29 cellular contexts compared by ENCODE assay signal in the genomic region with DNA sequence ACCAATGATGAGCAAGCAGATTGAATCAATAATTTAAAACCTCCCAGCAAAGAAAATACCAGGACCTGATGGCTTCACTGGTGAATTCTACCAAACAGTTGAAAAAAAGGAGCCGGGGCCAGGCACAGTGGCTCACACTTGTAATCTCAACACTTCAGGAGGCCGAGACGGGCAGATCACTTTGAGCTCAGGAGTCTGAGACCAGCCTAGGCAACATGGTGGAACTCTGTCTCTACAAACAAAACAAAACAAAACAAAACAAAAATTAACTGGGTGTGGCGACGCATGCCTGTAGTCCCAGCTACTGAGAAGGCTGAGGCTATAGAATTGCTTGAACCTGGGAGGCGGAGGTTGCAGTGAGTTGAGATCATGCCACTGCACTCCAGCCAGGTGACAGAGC. TPM values are rescaled to one million over a fixed set of nuclear protein-coding genes. Genes with fewer than 3 reads are reported as not detected.
"Had no signal": no experiment of that assay in that cellular context is flagged by ENCODE, and none has a peak within 500 bp of the region (broad histone marks: within the 10 kb centered on the region; RNA-seq: fewer than 3 reads in every experiment).

No MANE protein-coding gene starts in this region.

- H3K27ac Mint-ChIP-seq: endodermal cell; nephron progenitor cell; stimulated activated effector memory CD8-positive, alpha-beta T cell treated with anti-CD3 and anti-CD28 coated beads, Interleukin-12 subunit alpha, Interleukin-12 subunit beta, amount 100 ng/mL, for 72 hours; type B pancreatic cell had no signal

- H3K4me1 Mint-ChIP-seq: endodermal cell; naive thymus-derived CD8-positive, alpha-beta T cell; nephron progenitor cell; stimulated activated effector memory CD8-positive, alpha-beta T cell treated with anti-CD3 and anti-CD28 coated beads, Interleukin-12 subunit alpha, Interleukin-12 subunit beta, amount 100 ng/mL, for 72 hours had no signal

- DNase-seq: dorsolateral prefrontal cortex; effector CD4-positive, alpha-beta T cell; endodermal cell; foreskin fibroblast; gastrocnemius medialis; kidney; left lung; naive thymus-derived CD8-positive, alpha-beta T cell; nephron progenitor cell; nucleus accumbens; stimulated activated CD4-positive, alpha-beta T cell treated with anti-CD3 and anti-CD28 coated beads, Interleukin-2, amount 100 ng/mL, for 24 hours; stimulated activated CD4-positive, alpha-beta T cell treated with anti-CD3 and anti-CD28 coated beads, Interleukin-4, amount 100 ng/mL, for 24 hours; stimulated activated naive CD4-positive, alpha-beta T cell treated with Interleukin-2 at 50 U/mL for 16 hours; stomach had no signal

- H3K4me3 ChIP-seq: dorsolateral prefrontal cortex, gastrocnemius medialis, left lung, prostate gland, right atrium auricular region, stomach, thyroid gland had no signal

- H3K27me3 ChIP-seq: gastrocnemius medialis, right atrium auricular region, thyroid gland had no signal

- H3K36me3 ChIP-seq: gastrocnemius medialis, left lung, prostate gland, right atrium auricular region, stomach, thyroid gland had no signal

- H3K9me3 Mint-ChIP-seq: endodermal cell; naive thymus-derived CD8-positive, alpha-beta T cell; nephron progenitor cell; stimulated activated effector memory CD8-positive, alpha-beta T cell treated with anti-CD3 and anti-CD28 coated beads, Interleukin-12 subunit alpha, Interleukin-12 subunit beta, amount 100 ng/mL, for 72 hours; type B pancreatic cell had no signal

- H3K4me1 ChIP-seq: gastrocnemius medialis, left lung, prostate gland, right atrium auricular region, stomach, thyroid gland had no signal

- H3K9me3 ChIP-seq: gastrocnemius medialis, left lung, prostate gland, right atrium auricular region, stomach, thyroid gland had no signal

- H3K27ac ChIP-seq: dorsolateral prefrontal cortex, epithelial cell of prostate, gastrocnemius medialis, left lung, prostate gland, right atrium auricular region, stomach, thyroid gland had no signal

- H3K36me3 Mint-ChIP-seq: naive thymus-derived CD8-positive, alpha-beta T cell; stimulated activated effector memory CD8-positive, alpha-beta T cell treated with anti-CD3 and anti-CD28 coated beads, Interleukin-12 subunit alpha, Interleukin-12 subunit beta, amount 100 ng/mL, for 72 hours; type B pancreatic cell had no signal

- H3K4me3 Mint-ChIP-seq: endodermal cell; naive thymus-derived CD8-positive, alpha-beta T cell; nephron progenitor cell; stimulated activated effector memory CD8-positive, alpha-beta T cell treated with anti-CD3 and anti-CD28 coated beads, Interleukin-12 subunit alpha, Interleukin-12 subunit beta, amount 100 ng/mL, for 72 hours; type B pancreatic cell had no signal

RNA-seq across cellular contexts. Expression of gene TROAP, which starts 13.7 kb away (rescaled TPM):
- total RNA-seq: mesenteric fat pad had no signal

RNA-seq across cellular contexts. Expression of gene PRPH, which starts 14.4 kb away (rescaled TPM):
- total RNA-seq: gastrocnemius medialis; glomerular endothelial cell; lung microvascular endothelial cell; myocyte; naive thymus-derived CD8-positive, alpha-beta T cell; osteocyte had no signal
- polyA plus RNA-seq: naive thymus-derived CD8-positive, alpha-beta T cell had no signal

RNA-seq across cellular contexts. Expression of gene C1QL4, which starts 27.6 kb away (rescaled TPM):
- total RNA-seq: esophagus mucosa; gastrocnemius medialis; glomerular endothelial cell; left lung; lung microvascular endothelial cell; mesenteric fat pad; naive thymus-derived CD8-positive, alpha-beta T cell; osteocyte; right atrium auricular region; sciatic nerve; skeletal muscle tissue; stomach; subcutaneous adipose tissue had no signal
- polyA plus RNA-seq: naive thymus-derived CD8-positive, alpha-beta T cell; stomach had no signal

RNA-seq across cellular contexts. Expression of gene DNAJC22, which starts 37.3 kb away (rescaled TPM):
- total RNA-seq: mesenteric fat pad; naive thymus-derived CD8-positive, alpha-beta T cell; sciatic nerve; skeletal muscle tissue had no signal
- polyA plus RNA-seq: naive thymus-derived CD8-positive, alpha-beta T cell had no signal
